21 cellular contexts compared by ENCODE assay signal in the genomic region with DNA sequence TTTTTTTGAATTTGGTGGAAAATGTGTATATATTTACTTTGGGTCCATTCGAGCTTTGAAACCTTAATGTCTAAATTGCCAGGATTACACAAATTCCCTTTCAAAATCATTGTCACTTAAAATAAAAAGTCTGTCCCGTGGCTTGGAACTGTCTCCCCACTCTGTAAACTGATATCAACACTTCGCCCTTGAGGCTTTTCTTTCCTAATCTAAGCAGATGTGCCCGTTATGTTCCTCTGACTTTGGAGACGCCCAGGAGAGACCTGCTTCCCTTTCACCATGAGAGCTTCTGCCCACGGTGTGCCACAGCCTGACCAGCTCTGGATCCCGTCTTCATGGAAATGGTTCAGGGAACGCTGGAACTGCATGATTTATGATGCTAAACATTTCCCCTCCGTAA.
"Had no signal": no experiment of that assay in that cellular context is flagged by ENCODE, and none has a peak within 500 bp of the region (broad histone marks: within the 10 kb centered on the region; RNA-seq: fewer than 3 reads in every experiment).

No MANE protein-coding gene starts in this region.

- H3K9me3 Mint-ChIP-seq: dendritic cell treated with granulocyte-macrophage colony-stimulating factor and Interleukin-4, amounts not matched to agents 40 ng/mL and 50 ng/mL, for 4 days; immature natural killer cell had no signal

- H3K4me3 ChIP-seq: esophagus muscularis mucosa, left ventricle myocardium inferior, lower lobe of right lung, right atrium auricular region, suprapubic skin, thyroid gland, uterus had no signal

- H3K9me3 ChIP-seq: left ventricle myocardium inferior, lower lobe of right lung, right atrium auricular region, suprapubic skin, thyroid gland, uterus had no signal

- DNase-seq: effector memory CD8-positive, alpha-beta T cell; immature natural killer cell; left ventricle myocardium inferior; lower lobe of right lung; midbrain; small intestine; stimulated activated CD4-positive, alpha-beta T cell treated with anti-CD3 and anti-CD28 coated beads, Interleukin-2, amount 100 ng/mL, for 48 hours; stimulated activated naive CD4-positive, alpha-beta T cell treated with Interleukin-2 at 50 U/mL for 16 hours; thyroid gland; uterus had no signal

- ATAC-seq: effector memory CD8-positive, alpha-beta T cell; foreskin keratinocyte; lower lobe of right lung; natural killer cell treated with Interleukin-12 subunit alpha and Interleukin-12 subunit beta and Interleukin-15 and Interleukin-18, amount 100 ng/mL, for 72 hours had no signal

- H3K27ac ChIP-seq: epithelial cell of prostate, esophagus muscularis mucosa, foreskin keratinocyte, left ventricle myocardium inferior, lower lobe of right lung, right atrium auricular region, suprapubic skin, thyroid gland, uterus had no signal

- H3K4me1 Mint-ChIP-seq: immature natural killer cell had no signal

- H3K27me3 ChIP-seq: foreskin keratinocyte, right atrium auricular region, thyroid gland, uterus had no signal

- H3K4me1 ChIP-seq: esophagus muscularis mucosa, foreskin keratinocyte, left ventricle myocardium inferior, lower lobe of right lung, right atrium auricular region, suprapubic skin, thyroid gland, uterus had no signal

- FAIRE-seq: colon, keratinocyte, small intestine had no signal

- H3K4me3 Mint-ChIP-seq: dendritic cell treated with granulocyte-macrophage colony-stimulating factor and Interleukin-4, amounts not matched to agents 40 ng/mL and 50 ng/mL, for 4 days; effector memory CD8-positive, alpha-beta T cell; immature natural killer cell; memory B cell; natural killer cell treated with Interleukin-12 subunit alpha and Interleukin-12 subunit beta and Interleukin-15 and Interleukin-18, amount 100 ng/mL, for 72 hours; type B pancreatic cell had no signal

- H3K27ac Mint-ChIP-seq: dendritic cell treated with granulocyte-macrophage colony-stimulating factor and Interleukin-4, amounts not matched to agents 40 ng/mL and 50 ng/mL, for 4 days; immature natural killer cell; memory B cell; natural killer cell treated with Interleukin-12 subunit alpha and Interleukin-12 subunit beta and Interleukin-15 and Interleukin-18, amount 100 ng/mL, for 72 hours; type B pancreatic cell had no signal

- H3K36me3 ChIP-seq: esophagus muscularis mucosa, left ventricle myocardium inferior, lower lobe of right lung, right atrium auricular region, suprapubic skin, thyroid gland, uterus had no signal

- H3K36me3 Mint-ChIP-seq: immature natural killer cell had no signal
